12 cellular contexts compared by ENCODE assay signal in genomic region chr2:204550738-204551137, GRCh38. TPM values are rescaled to one million over a fixed set of nuclear protein-coding genes. Genes with fewer than 3 reads are reported as not detected.
DNase-seq lines count a peak whose midpoint lies in the region; ATAC-seq and TF ChIP-seq lines count a peak whose summit lies in the region.
"Had no signal": no experiment of that assay in that cellular context is flagged by ENCODE, and none has a peak within 500 bp of the region (broad histone marks: within the 10 kb centered on the region; RNA-seq: fewer than 3 reads in every experiment).

No MANE protein-coding gene starts in this region.

- no peaks in the 10 kb centered on the region for H3K9me2 ChIP-seq in MM.1S (replicated peaks; ENCODE audit: insufficient read depth, low read length)

- H3K36me3 ChIP-seq in smooth muscle cell (ENCODE audit: low read depth), result no peaks in the 10 kb centered on the region
- H3K36me3 ChIP-seq in MM.1S (replicated peaks; ENCODE audit: insufficient read depth, low read length), result no peaks in the 10 kb centered on the region

- H3K4me3 ChIP-seq in smooth muscle cell (no peak overlapping the region), MM.1S (ENCODE audit: low read length) (no peak overlapping the region)

- peaks cover 25% of the 10 kb centered on the region for H3K4me1 ChIP-seq in smooth muscle cell (ENCODE audit: low read depth)
- H3K4me1 ChIP-seq in MM.1S (ENCODE audit: low read length), result peaks cover 7% of the 10 kb centered on the region

- no peak for TF ChIP-seq CTCF in smooth muscle cell (IDR thresholded peaks at IDR 0.05; ENCODE audit: borderline replicate concordance, insufficient read depth, poor library complexity, severe bottlenecking)
- TF ChIP-seq CTCF in MM.1S (IDR thresholded peaks at IDR 0.05; ENCODE audit: low read length), result no peak

- H3K79me2 ChIP-seq in smooth muscle cell (ENCODE audit: low read depth) (peaks cover 21% of the 10 kb centered on the region), MM.1S (ENCODE audit: low read length) (peaks cover 23% of the 10 kb centered on the region)

- no peaks in the 10 kb centered on the region for H3K9me3 ChIP-seq in smooth muscle cell (replicated peaks; ENCODE audit: low read depth)
- H3K9me3 ChIP-seq in MM.1S (replicated peaks; ENCODE audit: insufficient read depth, low read length), result no peaks in the 10 kb centered on the region

- H3F3A ChIP-seq in smooth muscle cell (ENCODE audit: low read depth), result peaks cover 8% of the 10 kb centered on the region
- no peaks in the 10 kb centered on the region for H3F3A ChIP-seq in MM.1S (ENCODE audit: insufficient read depth, low read length)

- no peak overlapping the region for H3K9ac ChIP-seq in smooth muscle cell (ENCODE audit: low read depth)
- no peak overlapping the region for H3K9ac ChIP-seq in MM.1S (ENCODE audit: low read length)

- H4K20me1 ChIP-seq in smooth muscle cell (ENCODE audit: low read depth) (no peaks in the 10 kb centered on the region), MM.1S (ENCODE audit: insufficient read depth, low read length) (no peaks in the 10 kb centered on the region)

- H3K4me2 ChIP-seq in smooth muscle cell (peak overlapping the region; percentile 75), MM.1S (ENCODE audit: low read depth, low read length) (no peak overlapping the region)

- DNase-seq in GM04503 (ENCODE audit: low read depth) (peak; percentile 87), amniotic stem cell (lab: John Stamatoyannopoulos, UW) (peak; percentile 47), glomerular visceral epithelial cell (ENCODE audit: extremely low spot score) (peak; percentile 16), smooth muscle cell (lab: John Stamatoyannopoulos, UW; ENCODE audit: unreplicated experiment) (no peak), UCSD-AML1 (lab: John Stamatoyannopoulos, UW; ENCODE audit: unreplicated experiment) (no peak), MM.1S (no peak)
- DNase-seq: DMS79; H7; NCI-H82; stimulated activated CD4-positive, alpha-beta T cell treated with anti-CD3 and anti-CD28 coated beads, Interleukin-2, amount 100 ng/mL, for 24 hours had no signal

- H2AFZ ChIP-seq in smooth muscle cell (ENCODE audit: low read depth) (no peak overlapping the region), MM.1S (ENCODE audit: low read length) (no peak overlapping the region)

- WGBS in smooth muscle cell (ENCODE audit: low lambda C conversion rate), result 9% methylated on average over 2 of the region's 2 CpGs

- H3K27ac ChIP-seq in smooth muscle cell (ENCODE audit: low read depth) (peak overlapping the region; percentile 51), MM.1S (ENCODE audit: low read length) (no peak overlapping the region)

- ATAC-seq in HG02678 (IDR thresholded peaks at IDR 0.05; ENCODE audit: unreplicated experiment), result no peak
- ATAC-seq in GM18519 (IDR thresholded peaks at IDR 0.05; ENCODE audit: low FRiP score, unreplicated experiment), result no peak

- H3K27me3 ChIP-seq in smooth muscle cell (ENCODE audit: low read depth), result no peaks in the 10 kb centered on the region
- H3K27me3 ChIP-seq in MM.1S (replicated peaks; ENCODE audit: insufficient read depth, low read length), result no peaks in the 10 kb centered on the region

RNA-seq across cellular contexts. Expression of gene PARD3B, which starts 5.5 kb away (rescaled TPM):
- total RNA-seq in smooth muscle cell, result 8.5 and 12.2 TPM in 2 replicates
- polyA plus RNA-seq in smooth muscle cell, result 3.3 and 5.7 TPM in 2 replicates

Comparison
In these comparisons a context has a peak if more than half of its experiments do, and no peak if none do; other contexts are left out.
1. DNase-seq: peak in GM04503 (single experiment), amniotic stem cell (single experiment) and glomerular visceral epithelial cell (single experiment); none in smooth muscle cell (single experiment), UCSD-AML1 (single experiment) and MM.1S (single experiment).